24 cellular contexts compared by ENCODE assay signal in the genomic region with DNA sequence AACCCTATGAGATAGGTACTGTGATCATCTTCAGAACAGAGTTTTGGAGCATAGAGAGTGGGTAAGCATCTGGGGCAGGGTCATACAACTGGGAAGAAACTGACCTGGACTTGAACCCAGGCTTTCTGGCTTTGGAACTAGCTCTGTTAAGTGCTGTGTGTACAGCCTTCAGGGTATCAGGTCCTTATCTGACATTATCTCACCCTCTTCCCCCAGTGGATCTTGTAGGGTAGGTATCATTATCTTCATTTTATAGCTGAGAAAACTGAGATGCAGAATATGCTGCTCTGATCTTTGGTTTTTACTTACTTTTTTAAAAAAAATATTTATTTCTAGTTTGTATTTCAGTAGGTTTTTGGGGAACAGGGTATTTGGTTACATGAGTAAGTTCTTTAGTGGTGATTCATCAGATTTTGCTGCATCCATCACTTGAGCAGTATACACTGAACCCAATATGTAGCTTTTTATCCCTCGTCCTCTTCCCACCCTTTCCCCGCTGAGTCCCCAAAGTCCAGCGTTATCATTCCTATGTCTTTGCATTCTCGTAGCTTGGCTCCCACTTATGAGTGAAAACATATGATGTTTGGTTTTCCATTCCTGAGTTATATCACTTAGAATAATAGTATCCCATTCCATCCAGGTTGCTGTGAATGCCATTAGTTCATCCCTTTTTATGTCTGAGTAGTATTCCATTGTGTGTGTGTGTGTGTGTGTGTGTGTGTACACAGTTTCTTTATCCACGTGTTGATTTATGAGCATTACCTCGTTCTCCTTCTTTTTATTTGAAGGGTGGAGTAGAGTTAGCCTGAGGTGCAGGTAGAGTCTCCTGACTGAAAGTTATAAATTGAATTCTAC.
DNase-seq lines count a peak whose midpoint lies in the region; ATAC-seq and TF ChIP-seq lines count a peak whose summit lies in the region.
"Had no signal": no experiment of that assay in that cellular context is flagged by ENCODE, and none has a peak within 500 bp of the region (broad histone marks: within the 10 kb centered on the region; RNA-seq: fewer than 3 reads in every experiment).

No MANE protein-coding gene starts in this region.

- peak; percentile 77 for ATAC-seq in SK-N-SH treated with all-trans-retinoic acid at 6 μM for 48 hours
- ATAC-seq in HG03521 (IDR thresholded peaks at IDR 0.05; ENCODE audit: unreplicated experiment) = no peak
- no peak for ATAC-seq in GM18858 (IDR thresholded peaks at IDR 0.05; ENCODE audit: unreplicated experiment)
- ATAC-seq: CD8-positive, alpha-beta T cell had no signal

- DNase-seq in EH (ENCODE audit: low read depth) = peak; percentile 38
- peak; percentile 26 for DNase-seq in HT1080 (ENCODE audit: low read depth)
- peak; percentile 28 for DNase-seq in fibroblast of the aortic adventitia (ENCODE audit: low read depth)
- no peak for DNase-seq in islet precursor cell
- DNase-seq in DMS 273 treated with DMSO at 0.1 percent for 48 hours (lab: John Stamatoyannopoulos, UW) = no peak
- DNase-seq: Caco-2; CD8-positive, alpha-beta T cell; DMS79 treated with DMSO at 0.1 percent for 48 hours; GM23248; H9; KBM-7; MM.1S; NCI-H2029; NCI-H446; NCI-H524 treated with DMSO at 0.1 percent for 48 hours; NCI-H82; NK-92 treated with Interleukin-12 subunit alpha and Interleukin-12 subunit beta, amount 100 ng/mL, for 24 hours; PC-9; Right ventricle myocardium superior; RPMI8226 had no signal

- no peak for TF ChIP-seq CTCF in fibroblast of the aortic adventitia (IDR thresholded peaks at IDR 0.05; ENCODE audit: insufficient read depth, low read length)

- H3K4me3 ChIP-seq in fibroblast of the aortic adventitia (ENCODE audit: low read depth, low read length) = no peak overlapping the region
- H3K4me3 ChIP-seq: GM23248, PC-9, SJSA1 had no signal

TF ChIP-seq in SK-N-SH treated with all-trans-retinoic acid at 6 μM for 48 hours, 23 proteins besides CTCF, POLR2A, EP300 and RAD21:
- TF ChIP-seq, protein P1, sequence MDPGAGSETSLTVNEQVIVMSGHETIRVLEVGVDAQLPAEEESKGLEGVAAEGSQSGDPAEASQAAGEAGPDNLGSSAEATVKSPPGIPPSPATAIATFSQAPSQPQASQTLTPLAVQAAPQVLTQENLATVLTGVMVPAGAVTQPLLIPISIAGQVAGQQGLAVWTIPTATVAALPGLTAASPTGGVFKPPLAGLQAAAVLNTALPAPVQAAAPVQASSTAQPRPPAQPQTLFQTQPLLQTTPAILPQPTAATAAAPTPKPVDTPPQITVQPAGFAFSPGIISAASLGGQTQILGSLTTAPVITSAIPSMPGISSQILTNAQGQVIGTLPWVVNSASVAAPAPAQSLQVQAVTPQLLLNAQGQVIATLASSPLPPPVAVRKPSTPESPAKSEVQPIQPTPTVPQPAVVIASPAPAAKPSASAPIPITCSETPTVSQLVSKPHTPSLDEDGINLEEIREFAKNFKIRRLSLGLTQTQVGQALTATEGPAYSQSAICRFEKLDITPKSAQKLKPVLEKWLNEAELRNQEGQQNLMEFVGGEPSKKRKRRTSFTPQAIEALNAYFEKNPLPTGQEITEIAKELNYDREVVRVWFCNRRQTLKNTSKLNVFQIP (CRISPR knock-in tag; IDR thresholded peaks at IDR 0.05; ENCODE audit: borderline replicate concordance, low read depth) = no peak
- no peak for TF ChIP-seq ZFP30 (CRISPR knock-in tag; IDR thresholded peaks at IDR 0.05)

Comparison
In these comparisons a context has a peak if more than half of its experiments do, and no peak if none do; other contexts are left out.
1. DNase-seq: peak in EH (single experiment), HT1080 (single experiment) and fibroblast of the aortic adventitia (single experiment); none in islet precursor cell (single experiment) and DMS 273 treated with DMSO at 0.1 percent for 48 hours (single experiment).